Comparison of ENCODE assay signal across 8 cellular contexts in the genomic region with DNA sequence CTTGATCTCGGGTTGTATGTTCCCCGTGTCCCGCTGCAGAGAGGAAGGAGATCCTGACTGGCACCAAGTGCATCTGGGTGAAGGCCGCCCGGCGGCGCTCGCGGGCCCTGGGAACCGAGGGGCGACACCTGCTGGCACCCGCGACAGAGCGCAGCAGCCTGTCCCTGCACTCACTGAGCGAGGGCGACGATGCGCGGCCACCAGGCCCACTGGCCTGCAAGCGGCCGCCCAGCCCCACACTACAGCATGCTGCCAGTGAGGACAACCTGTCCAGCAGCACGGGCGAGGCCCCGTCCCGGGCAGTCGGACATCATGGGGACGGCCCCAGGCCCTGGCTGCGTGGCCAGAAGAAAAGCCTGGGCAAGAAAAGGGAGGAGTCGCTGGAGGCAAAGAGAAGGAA. TPM values are rescaled to one million over a fixed set of nuclear protein-coding genes. Genes with fewer than 3 reads are reported as not detected.
DNase-seq lines count a peak whose midpoint lies in the region; ATAC-seq and TF ChIP-seq lines count a peak whose summit lies in the region.

No MANE protein-coding gene starts in this region.

- no peak overlapping the region for H3K27ac ChIP-seq in smooth muscle cell (ENCODE audit: low read depth)
- H3K27ac ChIP-seq in gastroesophageal sphincter: no peak overlapping the region

- H3K27ac Mint-ChIP-seq in CD14-positive monocyte: no peak overlapping the region

- H3K4me2 ChIP-seq in smooth muscle cell: no peak overlapping the region

- peaks cover 0 to 10% (median 3%) of the 10 kb centered on the region in 7 donors for H3K9me3 Mint-ChIP-seq in CD14-positive monocyte

- DNase-seq in CD14-positive monocyte (ENCODE audit: low spot score) (peak; percentile 70), HUDEP-2 (lab: John Stamatoyannopoulos, UW; ENCODE audit: unreplicated experiment in 76 of 76) (peak in 67 of 76 experiments; percentile 7 to 82 (median 58)), epithelial cell of proximal tubule (ENCODE audit: low read depth) (no peak), smooth muscle cell (lab: John Stamatoyannopoulos, UW; ENCODE audit: unreplicated experiment) (no peak), hepatic stellate cell (ENCODE audit: low spot score) (no peak), lower leg skin (ENCODE audit: low spot score in 2 of 2) (no peak)

- H3K9ac ChIP-seq in smooth muscle cell (ENCODE audit: low read depth): no peak overlapping the region

- TF ChIP-seq POLR2A in lower leg skin (IDR thresholded peaks at IDR 0.05) (no peak), gastroesophageal sphincter (IDR thresholded peaks at IDR 0.05) (no peak)

- H3K4me1 ChIP-seq in smooth muscle cell (ENCODE audit: low read depth) (no peaks in the 10 kb centered on the region), gastroesophageal sphincter (peaks cover 0 to 13% (median 0%) of the 10 kb centered on the region in 3 donors)

- H3K4me3 ChIP-seq in epithelial cell of proximal tubule (ENCODE audit: low read depth, low read length): no peak overlapping the region
- no peak overlapping the region for H3K4me3 ChIP-seq in smooth muscle cell
- no peak overlapping the region for H3K4me3 ChIP-seq in lower leg skin (ENCODE audit: low read depth, poor library complexity, severe bottlenecking)
- no peak overlapping the region for H3K4me3 ChIP-seq in gastroesophageal sphincter

- H3K36me3 ChIP-seq in smooth muscle cell (ENCODE audit: low read depth): no peaks in the 10 kb centered on the region
- H3K36me3 ChIP-seq in gastroesophageal sphincter: no peaks in the 10 kb centered on the region

- H2AFZ ChIP-seq in smooth muscle cell (ENCODE audit: low read depth): no peak overlapping the region

- H3K9me3 ChIP-seq in smooth muscle cell (replicated peaks; ENCODE audit: low read depth): no peaks in the 10 kb centered on the region
- H3K9me3 ChIP-seq in gastroesophageal sphincter: no peaks in the 10 kb centered on the region

- peaks cover 74 to 92% (median 83%) of the 10 kb centered on the region in 3 donors for H3K27me3 Mint-ChIP-seq in CD14-positive monocyte (ENCODE audit: low read depth in 3 of 3)

- H3K79me2 ChIP-seq in smooth muscle cell (ENCODE audit: low read depth): no peaks in the 10 kb centered on the region

- 11% methylated on average over 28 of the region's 29 CpGs for WGBS in smooth muscle cell (ENCODE audit: low lambda C conversion rate)
- WGBS in lower leg skin, 2 donors: 28 to 55% methylated on average over 14 to 22 of the region's 29 CpGs
- no CpG with 5 or more reads among the region's 29 CpGs for WGBS in gastroesophageal sphincter (ENCODE audit: low coverage in 1 of 2), 2 donors

- H3K27me3 ChIP-seq in smooth muscle cell (ENCODE audit: low read depth) (peaks cover 95% of the 10 kb centered on the region), gastroesophageal sphincter (peaks cover 100% of the 10 kb centered on the region)

- intact Hi-C loops in CD14-positive monocyte (cut with micrococcal nuclease) (loop anchor here (5.0 to 10.0 kb wide), 2 partner anchors 49 to 142 kb away; partner anchors contain the start of gene TTYH2 (in 1 of the 2)), lower leg skin (cut with DNase I; ENCODE audit: low total_unique reads) (no loop called here)

- no peaks in the 10 kb centered on the region for H4K20me1 ChIP-seq in smooth muscle cell (ENCODE audit: low read depth)

- H3K36me3 Mint-ChIP-seq in CD14-positive monocyte: peaks cover 0 to 4% of the 10 kb centered on the region in 2 donors

- TF ChIP-seq EP300 in gastroesophageal sphincter (IDR thresholded peaks at IDR 0.05): no peak

- H3K4me1 Mint-ChIP-seq in CD14-positive monocyte: peaks cover 11% of the 10 kb centered on the region

- peak; percentile 32 to 34 for ATAC-seq in activated CD4-positive, CD25-positive, alpha-beta regulatory T cell treated with anti-CD3 and anti-CD28 coated beads, Interleukin-2, amount 50 U/mL, for 24 hours
- no peak for ATAC-seq in gastroesophageal sphincter

- peak overlapping the region in 1 of 2 donors; percentile 69 for H3K4me3 Mint-ChIP-seq in CD14-positive monocyte

- no peaks in the 10 kb centered on the region for H3F3A ChIP-seq in smooth muscle cell (ENCODE audit: low read depth)

- TF ChIP-seq CTCF in CD14-positive monocyte (IDR thresholded peaks at IDR 0.05): peak; percentile 82
- peak; percentile 63 for TF ChIP-seq CTCF in epithelial cell of proximal tubule (conservative IDR thresholded peaks at IDR 0.05; ENCODE audit: low read depth, low read length)
- TF ChIP-seq CTCF in smooth muscle cell (IDR thresholded peaks at IDR 0.05; ENCODE audit: borderline replicate concordance, insufficient read depth, poor library complexity, severe bottlenecking): peak; percentile 43
- no peak for TF ChIP-seq CTCF in lower leg skin (IDR thresholded peaks at IDR 0.05)
- peak in 1 of 4 experiments; percentile 28 for TF ChIP-seq CTCF in gastroesophageal sphincter (IDR thresholded peaks at IDR 0.05)

RNA-seq across cellular contexts. Expression of gene BTBD17, which starts 7.5 kb away (rescaled TPM):
- polyA plus RNA-seq in CD14-positive monocyte: not detected
- not detected in 2 replicates for total RNA-seq in epithelial cell of proximal tubule
- not detected in 2 replicates for total RNA-seq in smooth muscle cell
- polyA plus RNA-seq in smooth muscle cell: not detected in 2 replicates
- total RNA-seq in lower leg skin: under 1 TPM in 1 of 4 donors, not detected in 3; 0.22 TPM
- total RNA-seq in gastroesophageal sphincter: not detected

RNA-seq across cellular contexts. Expression of gene GPR142, which starts 13.2 kb away (rescaled TPM):
- polyA plus RNA-seq in CD14-positive monocyte (not detected), smooth muscle cell (not detected in 2 replicates)
- total RNA-seq in epithelial cell of proximal tubule (not detected in 2 replicates), smooth muscle cell (not detected in 2 replicates), lower leg skin (not detected), gastroesophageal sphincter (1 to 10 TPM in 1 of 4 donors, not detected in 3; 1.1 TPM)

RNA-seq across cellular contexts. Expression of gene KIF19, which starts 28.1 kb away (rescaled TPM):
- polyA plus RNA-seq in CD14-positive monocyte (not detected), smooth muscle cell (not detected in 2 replicates)
- total RNA-seq in epithelial cell of proximal tubule (not detected in 2 replicates), smooth muscle cell (not detected in 2 replicates), lower leg skin (under 1 TPM in 3 of 4 donors, not detected in 1; 0.65 to 0.91 (median 0.68) TPM), gastroesophageal sphincter (1 to 10 TPM in 2 of 4 donors, under 1 TPM in 2; 0.81 to 2.1 (median 1.5) TPM)

Comparison
In these comparisons a context has a peak if more than half of its experiments do, and no peak if none do; other contexts are left out.
1. DNase-seq: peak in CD14-positive monocyte (single experiment) and HUDEP-2 (67 of 76); none in epithelial cell of proximal tubule (single experiment), smooth muscle cell (single experiment), hepatic stellate cell (single experiment) and lower leg skin (0 of 2).
2. CTCF ChIP-seq: peak in CD14-positive monocyte (single experiment), epithelial cell of proximal tubule (single experiment) and smooth muscle cell (single experiment); none in lower leg skin (0 of 3).